ENCODE assay signal across 8 cellular contexts in genomic region chr3:38139191-38139590, GRCh38. TPM values are rescaled to one million over a fixed set of nuclear protein-coding genes. Genes with fewer than 3 reads are reported as not detected.
DNase-seq lines count a peak whose midpoint lies in the region; ATAC-seq and TF ChIP-seq lines count a peak whose summit lies in the region.

No MANE protein-coding gene starts in this region.

- peak overlapping the region; percentile 88 for H2AFZ ChIP-seq in Karpas-422 (ENCODE audit: low read length)

- peaks cover 63 to 73% (median 72%) of the 10 kb centered on the region in 3 donors for H3K4me1 Mint-ChIP-seq in naive B cell

- no peaks in the 10 kb centered on the region for H3K9me3 ChIP-seq in Karpas-422 (ENCODE audit: low read length)

- H3K27ac Mint-ChIP-seq in naive B cell = peak overlapping the region; percentile 87 to 99 (median 94)

- H3K9me2 ChIP-seq in Karpas-422 (replicated peaks; ENCODE audit: insufficient read depth, low read length) = no peaks in the 10 kb centered on the region

- H3K27me3 ChIP-seq in Karpas-422 (ENCODE audit: low read length) = no peaks in the 10 kb centered on the region

- H3K4me3 ChIP-seq in AG09309 (ENCODE audit: control insufficient read depth, low read depth, low read length) (peak overlapping the region; percentile 88), Karpas-422 (ENCODE audit: low read length) (peak overlapping the region; percentile 88)

- peak overlapping the region; percentile 94 for H3K9ac ChIP-seq in Karpas-422 (ENCODE audit: low read length)

- H3K9me3 Mint-ChIP-seq in naive B cell = no peaks in the 10 kb centered on the region

- peak overlapping the region; percentile 73 for H3K4me2 ChIP-seq in Karpas-422 (ENCODE audit: low read depth, low read length, poor library complexity, severe bottlenecking)

- H3K4me3 Mint-ChIP-seq in naive B cell = peak overlapping the region; percentile 86 to 99 (median 94)

- H3K27ac ChIP-seq in Karpas-422 (ENCODE audit: low read length) (no peak overlapping the region), cingulate gyrus (ENCODE audit: low read depth, low read length) (peak overlapping the region; percentile 4)

- H3K27me3 Mint-ChIP-seq in naive B cell = no peaks in the 10 kb centered on the region

- H3K36me3 ChIP-seq in Karpas-422 (ENCODE audit: insufficient read depth, low read length) = peaks cover 14% of the 10 kb centered on the region

- ATAC-seq in naive B cell (ENCODE audit: low read depth in 2 of 2) (no peak), HG03108 (IDR thresholded peaks at IDR 0.05; ENCODE audit: unreplicated experiment) (no peak), GM21423 (IDR thresholded peaks at IDR 0.05; ENCODE audit: unreplicated experiment) (no peak)

- peaks cover 42% of the 10 kb centered on the region for H3K4me1 ChIP-seq in Karpas-422 (ENCODE audit: low read length)

- H3K79me2 ChIP-seq in Karpas-422 (ENCODE audit: low read length) = peaks cover 37% of the 10 kb centered on the region

- DNase-seq in AG09309 (ENCODE audit: low read depth) (no peak), Karpas-422 (no peak), naive B cell (no peak), GM03348 (ENCODE audit: low spot score) (no peak)
- no peak for DNase-seq in activated effector memory CD4-positive, alpha-beta T cell treated with anti-CD3 and anti-CD28 coated beads, Interleukin-2, amount 50 U/mL, for 16 hours

- H3K36me3 Mint-ChIP-seq in naive B cell = peaks cover 9 to 20% of the 10 kb centered on the region in 2 donors

- TF ChIP-seq CTCF in AG09309 (IDR thresholded peaks at IDR 0.05; ENCODE audit: control insufficient read depth, insufficient read depth, low read depth, low read length, missing control alignments) = no peak

- peaks cover 10% of the 10 kb centered on the region; the same call in 1 of the 2 replicates for H4K20me1 ChIP-seq in Karpas-422 (ENCODE audit: insufficient read depth, low read depth, low read length)

RNA-seq across cellular contexts. Expression of gene MYD88, which starts 0.7 kb away (rescaled TPM):
- total RNA-seq in Karpas-422 (2014; rRNA removed; shearing (Covaris generic); ENCODE audit: low replicate concordance) = 11.3 and 23.0 TPM in 2 replicates
- polyA plus RNA-seq in naive B cell (ENCODE audit: low read depth in 6 of 6) = 100 to 1,000 TPM in 3 of 6 donors, 10 to 100 TPM in 3; 82.4 to 136 (median 102) TPM

RNA-seq across cellular contexts. Expression of gene ACAA1, which starts 2.3 kb away (rescaled TPM):
- total RNA-seq in Karpas-422 (2014; rRNA removed; shearing (Covaris generic); ENCODE audit: low replicate concordance) = 23.4 and 34.4 TPM in 2 replicates
- polyA plus RNA-seq in naive B cell (ENCODE audit: low read depth in 6 of 6) = 10 to 100 TPM; 44.3 to 62.4 (median 52.0) TPM

RNA-seq across cellular contexts. Expression of gene OXSR1, which starts 26.1 kb away (rescaled TPM):
- 42.7 and 55.3 TPM in 2 replicates for total RNA-seq in Karpas-422 (2014; rRNA removed; shearing (Covaris generic); ENCODE audit: low replicate concordance)
- 10 to 100 TPM in 5 of 6 donors, 1 to 10 TPM in 1; 7.8 to 15.5 (median 13.8) TPM for polyA plus RNA-seq in naive B cell (ENCODE audit: low read depth in 6 of 6)
